ENCODE assay signal across 8 cellular contexts in the genomic region with DNA sequence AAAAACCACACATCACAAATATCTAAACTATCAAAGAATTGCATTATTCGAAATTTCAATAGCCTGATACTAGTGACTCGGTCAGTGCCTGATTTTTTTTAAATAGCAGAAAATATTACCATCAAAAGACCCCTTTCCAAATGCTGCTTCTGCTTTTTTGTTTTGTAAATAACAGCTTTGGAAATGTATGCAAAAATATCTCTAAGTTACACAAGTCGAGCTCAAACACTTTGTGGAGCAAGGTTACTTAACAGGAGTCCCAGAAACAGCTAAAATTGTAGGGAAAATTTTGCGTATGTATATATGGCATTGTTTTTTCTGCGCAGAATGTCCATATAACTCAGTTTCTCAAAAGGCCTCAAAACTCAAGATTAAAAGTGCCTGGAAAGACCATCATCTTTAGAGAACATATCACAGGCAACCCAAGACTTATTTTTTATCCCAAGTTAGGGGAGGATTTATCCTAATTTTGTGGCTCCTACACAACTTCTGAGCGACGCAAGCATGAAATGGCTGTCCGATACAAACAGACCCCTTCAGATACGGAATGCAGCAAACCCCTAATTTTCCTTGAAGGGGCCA. TPM values are rescaled to one million over a fixed set of nuclear protein-coding genes. Genes with fewer than 3 reads are reported as not detected.
DNase-seq lines count a peak whose midpoint lies in the region; ATAC-seq and TF ChIP-seq lines count a peak whose summit lies in the region.

No MANE protein-coding gene starts in this region.

- H3K27ac ChIP-seq in angular gyrus (ENCODE audit: low read depth, low read length) (peak overlapping the region; percentile 88), right lobe of liver (peak overlapping the region in 1 of 3 donors; percentile 90), thyroid gland (peak overlapping the region in 2 of 3 donors; percentile 86 to 97)

- H3K27ac Mint-ChIP-seq in activated CD8-positive, alpha-beta memory T cell treated with anti-CD3 and anti-CD28 coated beads, Interleukin-2, amount 10 ng/mL, durations not matched to agents 7 days and 5 days: peak overlapping the region; percentile 87

- H3K4me3 ChIP-seq in right lobe of liver (peak overlapping the region; percentile 76 to 86 (median 77)), thyroid gland (replicated peaks in 1 of 3) (peak overlapping the region; percentile 75 to 99 (median 94))

- peak overlapping the region; percentile 87 for H3K4me3 Mint-ChIP-seq in activated CD8-positive, alpha-beta memory T cell treated with anti-CD3 and anti-CD28 coated beads, Interleukin-2, amount 10 ng/mL, durations not matched to agents 7 days and 5 days

- H3K27me3 Mint-ChIP-seq in activated CD8-positive, alpha-beta memory T cell treated with anti-CD3 and anti-CD28 coated beads, Interleukin-2, amount 10 ng/mL, durations not matched to agents 7 days and 5 days: no peaks in the 10 kb centered on the region

- no peaks in the 10 kb centered on the region for H3K9me3 Mint-ChIP-seq in activated CD8-positive, alpha-beta memory T cell treated with anti-CD3 and anti-CD28 coated beads, Interleukin-2, amount 10 ng/mL, durations not matched to agents 7 days and 5 days (ENCODE audit: low read depth)

- H3K36me3 ChIP-seq in right lobe of liver: no peaks in the 10 kb centered on the region
- H3K36me3 ChIP-seq in thyroid gland: no peaks in the 10 kb centered on the region

- H3K9me3 ChIP-seq in right lobe of liver (no peaks in the 10 kb centered on the region), thyroid gland (no peaks in the 10 kb centered on the region)

- peaks cover 11% of the 10 kb centered on the region for H3K36me3 Mint-ChIP-seq in activated CD8-positive, alpha-beta memory T cell treated with anti-CD3 and anti-CD28 coated beads, Interleukin-2, amount 10 ng/mL, durations not matched to agents 7 days and 5 days

- TF ChIP-seq CTCF in right lobe of liver (IDR thresholded peaks at IDR 0.05): no peak
- no peak for TF ChIP-seq CTCF in thyroid gland (IDR thresholded peaks at IDR 0.05)

- intact Hi-C loops in right lobe of liver (cut with DNase I) (no loop called here), thyroid gland (cut with DNase I) (no loop called here)

- no peaks in the 10 kb centered on the region for H3K27me3 ChIP-seq in right lobe of liver
- no peaks in the 10 kb centered on the region for H3K27me3 ChIP-seq in thyroid gland

- no peak for DNase-seq in activated CD8-positive, alpha-beta memory T cell treated with anti-CD3 and anti-CD28 coated beads, Interleukin-2, amount 10 ng/mL, durations not matched to agents 7 days and 5 days
- DNase-seq in activated CD8-positive, alpha-beta memory T cell treated with anti-CD3 and anti-CD28 coated beads, Interleukin-2, amount 50 U/mL, for 4 hours: no peak
- DNase-seq in right lobe of liver: no peak
- DNase-seq in thyroid gland: no peak
- DNase-seq in HuH-7.5 (ENCODE audit: low spot score): no peak
- DNase-seq in HK-2 (ENCODE audit: unreplicated experiment): no peak

- H3K4me1 Mint-ChIP-seq in activated CD8-positive, alpha-beta memory T cell treated with anti-CD3 and anti-CD28 coated beads, Interleukin-2, amount 10 ng/mL, durations not matched to agents 7 days and 5 days: peaks cover 33% of the 10 kb centered on the region

- ATAC-seq in activated CD8-positive, alpha-beta memory T cell treated with anti-CD3 and anti-CD28 coated beads, Interleukin-2, amount 10 ng/mL, durations not matched to agents 7 days and 5 days: no peak
- ATAC-seq in right lobe of liver (no peak), GM21381 (IDR thresholded peaks at IDR 0.05; ENCODE audit: unreplicated experiment) (no peak)

- CTCF ChIA-PET in activated CD8-positive, alpha-beta memory T cell treated with anti-CD3 and anti-CD28 coated beads, Interleukin-2, amount 10 ng/mL, durations not matched to agents 7 days and 5 days (lab: Charles Lee): interaction anchor here (1.5 kb wide), 1 partner anchor 147 kb away, joined by 3 read pairs; no protein-coding TSS in a partner anchor

- TF ChIP-seq POLR2A in right lobe of liver (IDR thresholded peaks at IDR 0.05) (no peak), thyroid gland (IDR thresholded peaks at IDR 0.05) (no peak)

- 20% methylated on average over 9 of the region's 9 CpGs for WGBS in right lobe of liver (ENCODE audit: insufficient coverage, low coverage, low lambda C conversion rate, missing lambda C conversion rate)
- 42 to 46% methylated on average over 9 of the region's 9 CpGs for WGBS in thyroid gland, 2 donors

- H3K4me1 ChIP-seq in right lobe of liver (peaks cover 0 to 19% (median 0%) of the 10 kb centered on the region in 4 donors), thyroid gland (peaks cover 0 to 3% of the 10 kb centered on the region in 2 donors)

RNA-seq across cellular contexts. Expression of a gene that starts 1.4 kb away (rescaled TPM):
- 10 to 100 TPM; 32.9 to 39.6 TPM for total RNA-seq in activated CD8-positive, alpha-beta memory T cell treated with anti-CD3 and anti-CD28 coated beads, Interleukin-2, amount 10 ng/mL, durations not matched to agents 7 days and 5 days
- total RNA-seq in right lobe of liver (1 to 10 TPM; 2.9 to 8.7 (median 4.1) TPM), thyroid gland (10 to 100 TPM; 10.5 to 42.9 (median 17.1) TPM)
